Comparison of ENCODE assay signal across 2 cellular contexts in the genomic region with DNA sequence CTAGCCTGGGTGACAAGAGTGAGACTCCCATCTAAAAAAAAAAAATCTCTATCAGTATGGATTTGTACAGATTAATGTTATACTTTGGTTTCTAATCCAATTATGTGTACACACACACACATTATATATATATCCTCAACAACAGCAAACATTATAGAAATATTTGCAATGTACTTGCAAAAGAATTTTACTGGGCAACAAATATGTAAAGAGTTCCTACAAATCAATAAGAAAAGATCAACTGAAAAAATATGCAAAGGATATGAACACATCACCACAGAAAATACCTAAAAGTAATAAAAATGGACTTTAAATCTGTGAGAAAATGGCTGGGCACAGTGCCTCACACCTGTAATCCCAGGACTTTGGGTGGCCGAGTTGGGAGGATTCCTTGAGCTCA.
TF ChIP-seq lines count a peak whose summit lies in the region.

No MANE protein-coding gene starts in this region.

TF ChIP-seq in K562, 482 proteins besides CTCF, POLR2A, EP300 and RAD21:
- TF ChIP-seq, protein P1, sequence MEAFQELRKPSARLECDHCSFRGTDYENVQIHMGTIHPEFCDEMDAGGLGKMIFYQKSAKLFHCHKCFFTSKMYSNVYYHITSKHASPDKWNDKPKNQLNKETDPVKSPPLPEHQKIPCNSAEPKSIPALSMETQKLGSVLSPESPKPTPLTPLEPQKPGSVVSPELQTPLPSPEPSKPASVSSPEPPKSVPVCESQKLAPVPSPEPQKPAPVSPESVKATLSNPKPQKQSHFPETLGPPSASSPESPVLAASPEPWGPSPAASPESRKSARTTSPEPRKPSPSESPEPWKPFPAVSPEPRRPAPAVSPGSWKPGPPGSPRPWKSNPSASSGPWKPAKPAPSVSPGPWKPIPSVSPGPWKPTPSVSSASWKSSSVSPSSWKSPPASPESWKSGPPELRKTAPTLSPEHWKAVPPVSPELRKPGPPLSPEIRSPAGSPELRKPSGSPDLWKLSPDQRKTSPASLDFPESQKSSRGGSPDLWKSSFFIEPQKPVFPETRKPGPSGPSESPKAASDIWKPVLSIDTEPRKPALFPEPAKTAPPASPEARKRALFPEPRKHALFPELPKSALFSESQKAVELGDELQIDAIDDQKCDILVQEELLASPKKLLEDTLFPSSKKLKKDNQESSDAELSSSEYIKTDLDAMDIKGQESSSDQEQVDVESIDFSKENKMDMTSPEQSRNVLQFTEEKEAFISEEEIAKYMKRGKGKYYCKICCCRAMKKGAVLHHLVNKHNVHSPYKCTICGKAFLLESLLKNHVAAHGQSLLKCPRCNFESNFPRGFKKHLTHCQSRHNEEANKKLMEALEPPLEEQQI (IDR thresholded peaks at IDR 0.05) = peak; percentile 71
- TF ChIP-seq BCOR (IDR thresholded peaks at IDR 0.05) = peak; percentile 65; the same call in 1 of the 2 replicates
- TF ChIP-seq ERF (CRISPR knock-in tag; IDR thresholded peaks at IDR 0.05) = no peak
- TF ChIP-seq KDM1A (IDR thresholded peaks at IDR 0.05) = peak in 1 of 2 experiments; percentile 40; a peak in 1 of 4 replicates
- TF ChIP-seq RBM25 (IDR thresholded peaks at IDR 0.05; ENCODE audit: low read depth, low read length, severe bottlenecking) = peak; percentile 60

TF ChIP-seq in H1, 55 proteins besides CTCF, POLR2A, EP300 and RAD21:
- TF ChIP-seq KDM1A (IDR thresholded peaks at IDR 0.05; ENCODE audit: borderline replicate concordance, low read length) = peak; percentile 72
- no peak for TF ChIP-seq HDAC2 (IDR thresholded peaks at IDR 0.05; ENCODE audit: borderline replicate concordance in 1 of 2, low read depth in 2 of 2, low read length in 2 of 2)
